12 cellular contexts compared by ENCODE assay signal in the genomic region with DNA sequence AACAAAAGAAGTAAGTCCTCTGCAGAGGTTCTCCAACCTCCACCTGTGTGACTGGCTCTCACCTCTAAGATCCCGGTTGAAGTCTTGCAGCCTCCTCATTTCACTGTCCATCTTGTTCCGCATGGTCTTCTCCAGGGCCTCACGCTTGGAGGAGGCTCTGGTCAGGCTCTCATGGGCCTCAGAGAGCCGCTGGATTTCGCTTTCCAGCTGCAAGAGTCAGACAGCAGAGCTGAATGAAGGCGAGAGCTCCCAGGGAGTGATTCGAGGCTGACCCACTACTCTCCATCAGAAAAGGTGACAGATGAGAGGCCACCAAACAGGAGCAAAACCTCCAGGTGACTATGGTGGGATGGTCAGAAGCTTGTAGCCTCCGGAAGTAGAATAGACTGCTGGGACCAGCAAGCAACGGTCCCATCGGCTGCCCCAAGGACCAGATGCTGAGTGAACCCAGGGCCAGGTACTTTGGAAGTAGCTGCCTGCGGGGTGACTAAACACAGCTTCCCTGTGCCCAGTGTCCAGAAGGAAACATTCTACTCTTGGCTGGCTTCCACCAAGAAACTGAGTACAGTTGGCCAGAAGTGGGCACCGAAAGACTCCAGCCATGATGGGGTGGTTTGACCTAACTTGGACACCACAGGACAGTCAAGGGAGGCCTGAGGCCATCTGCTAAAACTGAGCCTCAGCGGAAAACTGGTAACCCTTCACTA. TPM values are rescaled to one million over a fixed set of nuclear protein-coding genes. Genes with fewer than 3 reads are reported as not detected.
DNase-seq lines count a peak whose midpoint lies in the region; FAIRE-seq and TF ChIP-seq lines count a peak whose summit lies in the region.
"Had no signal": no experiment of that assay in that cellular context is flagged by ENCODE, and none has a peak within 500 bp of the region (broad histone marks: within the 10 kb centered on the region; RNA-seq: fewer than 3 reads in every experiment).

No MANE protein-coding gene starts in this region.

- no peak overlapping the region for H3K4me3 ChIP-seq in mesenchymal stem cell (ENCODE audit: insufficient read depth in 1 of 2, low read depth in 1 of 2, low read length in 2 of 2)

- peaks cover 90 to 91% of the 10 kb centered on the region in 2 experiments for H3K36me3 ChIP-seq in mesenchymal stem cell (ENCODE audit: control insufficient read depth in 1 of 2, insufficient read depth in 2 of 2, low read depth in 1 of 2, low read length in 2 of 2)

- H3K9ac ChIP-seq in mesenchymal stem cell (ENCODE audit: low read length), result peak overlapping the region; percentile 30

- no peak overlapping the region for H3K4ac ChIP-seq in mesenchymal stem cell (ENCODE audit: low read depth in 1 of 2, low read length in 2 of 2)

- H3K27ac ChIP-seq in mesenchymal stem cell (ENCODE audit: low read length, poor library complexity, severe bottlenecking) (peak overlapping the region; percentile 98), temporal lobe (ENCODE audit: low read depth, low read length) (peak overlapping the region; percentile 100)

- 93% methylated on average over 12 of the region's 13 CpGs for WGBS in mesenchymal stem cell

- no peaks in the 10 kb centered on the region for H3K9me3 ChIP-seq in mesenchymal stem cell (ENCODE audit: control insufficient read depth, low read length)

- H3K79me1 ChIP-seq in mesenchymal stem cell (replicated peaks; ENCODE audit: low read length, poor library complexity, severe bottlenecking), result no peaks in the 10 kb centered on the region

- peaks cover 82% of the 10 kb centered on the region for H3K4me1 ChIP-seq in mesenchymal stem cell (ENCODE audit: control insufficient read depth, insufficient read depth, low read depth, low read length)

- H2BK12ac ChIP-seq in mesenchymal stem cell (ENCODE audit: low read length in 2 of 2), result no peak overlapping the region

- no peaks in the 10 kb centered on the region for H3K9me3 Mint-ChIP-seq in chondrocyte (ENCODE audit: low read depth)
- H3K9me3 Mint-ChIP-seq: IgD-negative memory B cell had no signal

- H4K91ac ChIP-seq in mesenchymal stem cell (ENCODE audit: low read length), result no peak overlapping the region

- peaks cover 96% of the 10 kb centered on the region for H3K4me1 Mint-ChIP-seq in chondrocyte (ENCODE audit: low read depth)

- TF ChIP-seq POLR2A in GM12892 (IDR thresholded peaks at IDR 0.05; ENCODE audit: low read depth, low read length), result no peak

- FAIRE-seq in GM12892 (lab: Jason Lieb, UNC), result no peak
- FAIRE-seq: H54, keratinocyte had no signal

- H2BK5ac ChIP-seq in mesenchymal stem cell (ENCODE audit: low read depth, low read length, poor library complexity, severe bottlenecking), result no peak overlapping the region

- peak overlapping the region; percentile 25 to 28 for H3K18ac ChIP-seq in mesenchymal stem cell (ENCODE audit: low read depth in 1 of 2, low read length in 2 of 2)

- H3K36me3 Mint-ChIP-seq in chondrocyte (ENCODE audit: low read depth), result peaks cover 54% of the 10 kb centered on the region
- H3K36me3 Mint-ChIP-seq: IgD-negative memory B cell had no signal

- H3K23ac ChIP-seq in mesenchymal stem cell (ENCODE audit: low read length in 2 of 2), result no peak overlapping the region

- H2BK120ac ChIP-seq in mesenchymal stem cell (ENCODE audit: low read depth, low read length), result no peak overlapping the region

- peak overlapping the region; percentile 69 for H2AK5ac ChIP-seq in mesenchymal stem cell (ENCODE audit: low read length, severe bottlenecking)

- no peak overlapping the region for H2AFZ ChIP-seq in mesenchymal stem cell (ENCODE audit: low read depth, low read length)

- H4K8ac ChIP-seq in mesenchymal stem cell (ENCODE audit: low read length), result no peak overlapping the region

- no peak overlapping the region for H3K14ac ChIP-seq in mesenchymal stem cell (ENCODE audit: low read length in 2 of 2)

- no peaks in the 10 kb centered on the region for H3K27me3 Mint-ChIP-seq in chondrocyte (ENCODE audit: low read depth)

- H3K4me2 ChIP-seq in mesenchymal stem cell (ENCODE audit: low read length, poor library complexity, severe bottlenecking), result no peak overlapping the region

- peak; percentile 25 for DNase-seq in HK-2 (ENCODE audit: unreplicated experiment)
- peak; percentile 61 for DNase-seq in chondrocyte (ENCODE audit: low spot score)
- no peak for DNase-seq in mesenchymal stem cell
- DNase-seq in stimulated activated CD4-positive, alpha-beta T cell treated with anti-CD3 and anti-CD28 coated beads, Interleukin-4, amount 100 ng/mL, for 4 hours, result no peak
- DNase-seq in activated T-cell treated with anti-CD3 and anti-CD28 coated beads, Interleukin-2, amount 50 U/mL, for 48 hours, result no peak
- no peak for DNase-seq in GM12892 (ENCODE audit: insufficient read length)
- DNase-seq: NCI-H2029 treated with DMSO at 0.1 percent for 48 hours had no signal

- H3K4me3 Mint-ChIP-seq in chondrocyte (ENCODE audit: unreplicated experiment), result no peak overlapping the region
- H3K4me3 Mint-ChIP-seq: IgD-negative memory B cell had no signal

- peak overlapping the region; percentile 56 for H2BK15ac ChIP-seq in mesenchymal stem cell (ENCODE audit: low read depth, poor library complexity, severe bottlenecking)

- H3K27ac Mint-ChIP-seq in chondrocyte (ENCODE audit: unreplicated experiment), result peak overlapping the region; percentile 78

- H3K27me3 ChIP-seq in mesenchymal stem cell (ENCODE audit: control insufficient read depth in 1 of 2, insufficient read depth in 1 of 2, low read length in 2 of 2), result no peaks in the 10 kb centered on the region

- TF ChIP-seq CTCF in chondrocyte (IDR thresholded peaks at IDR 0.05), result no peak

RNA-seq across cellular contexts. Expression of gene AMOTL2, which starts 7.9 kb away (rescaled TPM):
- total RNA-seq in chondrocyte (145 to 259 TPM (median 256 TPM) in 3 replicates), temporal lobe (46.5 TPM)
- 16.1 TPM for polyA plus RNA-seq in mesenchymal stem cell (2013, experiment 1 of 2)
- 15.4 TPM for polyA plus RNA-seq in mesenchymal stem cell (2013, experiment 2 of 2)
- polyA plus RNA-seq in GM12892 (2012; ENCODE audit: missing spikeins), result 0.15 TPM
- total RNA-seq: OCI-LY7 had no signal
- polyA plus RNA-seq: IgD-negative memory B cell had no signal

Comparison
In these comparisons a context has a peak if more than half of its experiments do, and no peak if none do; other contexts are left out.
1. DNase-seq: peak in HK-2 (single experiment) and chondrocyte (single experiment); none in mesenchymal stem cell (single experiment), stimulated activated CD4-positive, alpha-beta T cell treated with anti-CD3 and anti-CD28 coated beads, Interleukin-4, amount 100 ng/mL, for 4 hours (0 of 2), activated T-cell treated with anti-CD3 and anti-CD28 coated beads, Interleukin-2, amount 50 U/mL, for 48 hours (0 of 2) and GM12892 (single experiment).